15 cellular contexts compared by ENCODE assay signal in genomic region chr6:47197672-47198640, GRCh38.
A peak's percentile ranks its signal among the peaks of the same experiment; 100 is the strongest.
DNase-seq lines count a peak whose midpoint lies in the region; ATAC-seq, FAIRE-seq and TF ChIP-seq lines count a peak whose summit lies in the region.
"Had no signal": no experiment of that assay in that cellular context is flagged by ENCODE, and none has a peak within 500 bp of the region (broad histone marks: within the 10 kb centered on the region; RNA-seq: fewer than 3 reads in every experiment).

No MANE protein-coding gene starts in this region.

- H3K4me2 ChIP-seq in astrocyte (ENCODE audit: low read length) (peak overlapping the region; percentile 55), neural progenitor cell (no peak overlapping the region)

- H3K27ac Mint-ChIP-seq in T-helper 2 cell treated with Interferon-gamma antibody and Interleukin-4, amounts not matched to agents 5 μg/mL and 100 μg/mL, for 36 hours = no peak overlapping the region
- no peak overlapping the region for H3K27ac Mint-ChIP-seq in astrocyte (ENCODE audit: unreplicated experiment)
- H3K27ac Mint-ChIP-seq in neural progenitor cell = no peak overlapping the region

- H3K9me3 ChIP-seq in astrocyte (ENCODE audit: insufficient read depth, low read depth, low read length) (no peaks in the 10 kb centered on the region), neural progenitor cell (ENCODE audit: low read depth) (no peaks in the 10 kb centered on the region)
- H3K9me3 ChIP-seq: heart right ventricle had no signal

- H3K36me3 ChIP-seq in astrocyte (ENCODE audit: insufficient read depth, low read length) = no peaks in the 10 kb centered on the region
- H3K36me3 ChIP-seq in neural progenitor cell = no peaks in the 10 kb centered on the region
- H3K36me3 ChIP-seq: heart right ventricle had no signal

- no peak for FAIRE-seq in astrocyte (lab: Jason Lieb, UNC)
- FAIRE-seq: colon had no signal

- H3K4me1 ChIP-seq in astrocyte (ENCODE audit: insufficient read depth, low read length) (no peaks in the 10 kb centered on the region), neural progenitor cell (no peaks in the 10 kb centered on the region)

- H4K20me1 ChIP-seq in astrocyte (ENCODE audit: insufficient read depth, low read length) (no peaks in the 10 kb centered on the region), neural progenitor cell (ENCODE audit: low read depth) (no peaks in the 10 kb centered on the region)

- no peaks in the 10 kb centered on the region for H3F3A ChIP-seq in neural progenitor cell (ENCODE audit: low read depth)

- H3K9ac ChIP-seq in astrocyte (ENCODE audit: low read length) = no peak overlapping the region
- no peak overlapping the region for H3K9ac ChIP-seq in neural progenitor cell

- H3K27me3 Mint-ChIP-seq in T-helper 2 cell treated with Interferon-gamma antibody and Interleukin-4, amounts not matched to agents 5 μg/mL and 100 μg/mL, for 36 hours (ENCODE audit: low read depth) = no peaks in the 10 kb centered on the region
- H3K27me3 Mint-ChIP-seq in astrocyte (ENCODE audit: low read depth, unreplicated experiment) (peaks cover 4% of the 10 kb centered on the region), neural progenitor cell (ENCODE audit: insufficient read depth, low read depth) (no peaks in the 10 kb centered on the region)

- ATAC-seq in HG03159 (IDR thresholded peaks at IDR 0.05; ENCODE audit: unreplicated experiment) = peak; percentile 42
- ATAC-seq: heart right ventricle had no signal

- H3K4me3 Mint-ChIP-seq in T-helper 2 cell treated with Interferon-gamma antibody and Interleukin-4, amounts not matched to agents 5 μg/mL and 100 μg/mL, for 36 hours = peak overlapping the region; percentile 28
- H3K4me3 Mint-ChIP-seq in astrocyte (ENCODE audit: unreplicated experiment) (no peak overlapping the region), neural progenitor cell (no peak overlapping the region)
- H3K4me3 Mint-ChIP-seq: nephron had no signal

- H3K27ac ChIP-seq in astrocyte (ENCODE audit: low read depth, low read length) = no peak overlapping the region
- no peak overlapping the region for H3K27ac ChIP-seq in neural progenitor cell
- H3K27ac ChIP-seq in coronary artery = no peak overlapping the region
- H3K27ac ChIP-seq: heart right ventricle had no signal

- peaks cover 5% of the 10 kb centered on the region for H3K4me1 Mint-ChIP-seq in T-helper 2 cell treated with Interferon-gamma antibody and Interleukin-4, amounts not matched to agents 5 μg/mL and 100 μg/mL, for 36 hours (ENCODE audit: low read depth)
- peaks cover 22% of the 10 kb centered on the region for H3K4me1 Mint-ChIP-seq in astrocyte (ENCODE audit: low read depth, unreplicated experiment)
- H3K4me1 Mint-ChIP-seq in neural progenitor cell = no peaks in the 10 kb centered on the region

- no peaks in the 10 kb centered on the region for H3K27me3 ChIP-seq in astrocyte (ENCODE audit: insufficient read depth, low read length)
- no peaks in the 10 kb centered on the region for H3K27me3 ChIP-seq in neural progenitor cell
- H3K27me3 ChIP-seq: heart right ventricle had no signal

- no peaks in the 10 kb centered on the region for H3K79me2 ChIP-seq in astrocyte (ENCODE audit: insufficient read depth, low read length)
- H3K79me2 ChIP-seq in neural progenitor cell (ENCODE audit: low read depth) = no peaks in the 10 kb centered on the region

- no peak overlapping the region for H2AFZ ChIP-seq in astrocyte (ENCODE audit: low read depth, low read length)
- peak overlapping the region; percentile 6 for H2AFZ ChIP-seq in neural progenitor cell (replicated peaks)

- no peaks in the 10 kb centered on the region for H3K36me3 Mint-ChIP-seq in T-helper 2 cell treated with Interferon-gamma antibody and Interleukin-4, amounts not matched to agents 5 μg/mL and 100 μg/mL, for 36 hours (ENCODE audit: low read depth)
- no peaks in the 10 kb centered on the region for H3K36me3 Mint-ChIP-seq in astrocyte (ENCODE audit: low read depth, unreplicated experiment)
- H3K36me3 Mint-ChIP-seq in neural progenitor cell = no peaks in the 10 kb centered on the region

- H3K4me3 ChIP-seq in astrocyte (ENCODE audit: insufficient read depth, low read depth, low read length) = no peak overlapping the region
- no peak overlapping the region for H3K4me3 ChIP-seq in neural progenitor cell
- no peak overlapping the region for H3K4me3 ChIP-seq in coronary artery
- H3K4me3 ChIP-seq: heart right ventricle had no signal

- no peaks in the 10 kb centered on the region for H3K9me3 Mint-ChIP-seq in T-helper 2 cell treated with Interferon-gamma antibody and Interleukin-4, amounts not matched to agents 5 μg/mL and 100 μg/mL, for 36 hours
- no peaks in the 10 kb centered on the region for H3K9me3 Mint-ChIP-seq in astrocyte (ENCODE audit: unreplicated experiment)
- H3K9me3 Mint-ChIP-seq in neural progenitor cell = no peaks in the 10 kb centered on the region
- H3K9me3 Mint-ChIP-seq: nephron had no signal

- DNase-seq in T-helper 2 cell treated with Interferon-gamma antibody and Interleukin-4, amounts not matched to agents 5 μg/mL and 100 μg/mL, for 36 hours (ENCODE audit: low spot score) = no peak
- DNase-seq in T-helper 2 cell (no peak), astrocyte (ENCODE audit: low read depth) (no peak), neural progenitor cell (ENCODE audit: low spot score) (no peak), coronary artery (ENCODE audit: low spot score) (no peak), NCI-H2081 treated with DMSO at 0.1 percent for 48 hours (lab: John Stamatoyannopoulos, UW) (no peak), GM19238 (ENCODE audit: insufficient read length, low spot score) (no peak)
- DNase-seq: 8988T; activated CD8-positive, alpha-beta memory T cell treated with anti-CD3 and anti-CD28 coated beads, Interleukin-2, amount 50 U/mL, for 4 hours; heart right ventricle; NCI-H446 treated with DMSO at 0.1 percent for 48 hours; substantia nigra had no signal

- no peak for TF ChIP-seq CTCF in astrocyte (IDR thresholded peaks at IDR 0.05; ENCODE audit: insufficient read depth, low read depth, low read length)
- TF ChIP-seq CTCF in neural progenitor cell (IDR thresholded peaks at IDR 0.05) = no peak
- no peak for TF ChIP-seq CTCF in coronary artery (IDR thresholded peaks at IDR 0.05)
